In genomic region chr17:79130536-79131273, GRCh38 we compare ENCODE assay signal across 1 cellular context.
A peak's percentile ranks its signal among the peaks of the same experiment; 100 is the strongest.
TF ChIP-seq lines count a peak whose summit lies in the region.

No MANE protein-coding gene starts in this region.

TF ChIP-seq in HepG2, 621 proteins besides CTCF, POLR2A, EP300 and RAD21 (continued from another document):
- TF ChIP-seq MNT (IDR thresholded peaks at IDR 0.05) (peak; percentile 99), HES4 (CRISPR knock-in tag; IDR thresholded peaks at IDR 0.05; ENCODE audit: borderline replicate concordance) (peak; percentile 37; the same call in 1 of the 2 replicates), SP5 (CRISPR knock-in tag; IDR thresholded peaks at IDR 0.05; ENCODE audit: borderline replicate concordance, low read depth) (no peak), EZH2 (conservative IDR thresholded peaks at IDR 0.05; ENCODE audit: low read depth, low read length) (peak; percentile 51), ZBTB3 (CRISPR knock-in tag; IDR thresholded peaks at IDR 0.05; ENCODE audit: borderline replicate concordance, low read depth) (no peak), MTF2 (CRISPR knock-in tag; IDR thresholded peaks at IDR 0.05; ENCODE audit: borderline replicate concordance) (0 out of 2 replicates have a peak, but pooled peaks have one; percentile 15)
